In genomic region chr9:137588311-137588710, GRCh38 we compare ENCODE assay signal across 1 cellular context.
TF ChIP-seq lines count a peak whose summit lies in the region.

No MANE protein-coding gene starts in this region.

TF ChIP-seq in WTC11, 78 proteins besides CTCF, POLR2A, EP300 and RAD21:
- TF ChIP-seq PRDM15 (CRISPR knock-in tag; IDR thresholded peaks at IDR 0.05): no peak
- TF ChIP-seq CREB1 (CRISPR knock-in tag; IDR thresholded peaks at IDR 0.05): no peak
- no peak for TF ChIP-seq FOXJ3 (CRISPR knock-in tag; IDR thresholded peaks at IDR 0.05; ENCODE audit: borderline replicate concordance)
- no peak for TF ChIP-seq ZNF671 (CRISPR knock-in tag; IDR thresholded peaks at IDR 0.05)
- TF ChIP-seq JUN (CRISPR knock-in tag; IDR thresholded peaks at IDR 0.05): no peak
- TF ChIP-seq SP1 (CRISPR knock-in tag; conservative IDR thresholded peaks at IDR 0.05): no peak
- no peak for TF ChIP-seq NFATC4 (CRISPR knock-in tag; IDR thresholded peaks at IDR 0.05)
- no peak for TF ChIP-seq ZBTB21 (CRISPR knock-in tag; IDR thresholded peaks at IDR 0.05; ENCODE audit: borderline replicate concordance)
- TF ChIP-seq RELA (CRISPR knock-in tag; IDR thresholded peaks at IDR 0.05; ENCODE audit: borderline replicate concordance): no peak
- TF ChIP-seq RORB (CRISPR knock-in tag; IDR thresholded peaks at IDR 0.05): no peak
- no peak for TF ChIP-seq FOXP1 (CRISPR knock-in tag; IDR thresholded peaks at IDR 0.05; ENCODE audit: borderline replicate concordance)
- TF ChIP-seq HMGXB4 (CRISPR knock-in tag; IDR thresholded peaks at IDR 0.05): no peak
- TF ChIP-seq ZNF232 (CRISPR knock-in tag; IDR thresholded peaks at IDR 0.05): no peak
- TF ChIP-seq HMGA2 (CRISPR knock-in tag; IDR thresholded peaks at IDR 0.05): no peak
- no peak for TF ChIP-seq EMX1 (CRISPR knock-in tag; IDR thresholded peaks at IDR 0.05)
- no peak for TF ChIP-seq ZNF532 (CRISPR knock-in tag; IDR thresholded peaks at IDR 0.05; ENCODE audit: borderline replicate concordance)
- TF ChIP-seq ZNF317 (CRISPR knock-in tag; IDR thresholded peaks at IDR 0.05; ENCODE audit: borderline replicate concordance, low read depth): no peak
- TF ChIP-seq IRF1 (CRISPR knock-in tag; IDR thresholded peaks at IDR 0.05): no peak
- no peak for TF ChIP-seq ZNF423 (CRISPR knock-in tag; IDR thresholded peaks at IDR 0.05)
